Comparison of ENCODE assay signal across 11 cellular contexts in genomic region chr6:21402368-21402767, GRCh38.
A peak's percentile ranks its signal among the peaks of the same experiment; 100 is the strongest.
DNase-seq lines count a peak whose midpoint lies in the region; ATAC-seq, FAIRE-seq and TF ChIP-seq lines count a peak whose summit lies in the region.
"Had no signal": no experiment of that assay in that cellular context is flagged by ENCODE, and none has a peak within 500 bp of the region (broad histone marks: within the 10 kb centered on the region; RNA-seq: fewer than 3 reads in every experiment).

No MANE protein-coding gene starts in this region.

- H3K79me2 ChIP-seq in astrocyte (ENCODE audit: insufficient read depth, low read length): no peaks in the 10 kb centered on the region

- no peak overlapping the region for H3K4me3 Mint-ChIP-seq in astrocyte (ENCODE audit: unreplicated experiment)
- H3K4me3 Mint-ChIP-seq in stimulated activated naive CD8-positive, alpha-beta T cell treated with anti-CD3 and anti-CD28 coated beads, Interleukin-15, amount 100 ng/mL, for 72 hours: no peak overlapping the region

- H3K4me1 ChIP-seq in right atrium auricular region (no peaks in the 10 kb centered on the region), astrocyte (ENCODE audit: insufficient read depth, low read length) (peaks cover 6% of the 10 kb centered on the region)

- peaks cover 1% of the 10 kb centered on the region for H3K9me3 Mint-ChIP-seq in astrocyte (ENCODE audit: unreplicated experiment)
- H3K9me3 Mint-ChIP-seq in stimulated activated naive CD8-positive, alpha-beta T cell treated with anti-CD3 and anti-CD28 coated beads, Interleukin-15, amount 100 ng/mL, for 72 hours: peaks cover 1 to 3% of the 10 kb centered on the region in 2 donors

- TF ChIP-seq CTCF in right atrium auricular region (IDR thresholded peaks at IDR 0.05): no peak
- TF ChIP-seq CTCF in astrocyte (IDR thresholded peaks at IDR 0.05; ENCODE audit: insufficient read depth, low read depth, low read length): no peak

- H3K27ac ChIP-seq in right atrium auricular region (no peak overlapping the region), astrocyte (ENCODE audit: low read depth, low read length) (no peak overlapping the region)
- H3K27ac ChIP-seq: thoracic aorta had no signal

- H3K36me3 ChIP-seq in right atrium auricular region (no peaks in the 10 kb centered on the region), astrocyte (ENCODE audit: insufficient read depth, low read length) (no peaks in the 10 kb centered on the region)
- H3K36me3 ChIP-seq: thoracic aorta had no signal

- H3K27ac Mint-ChIP-seq in astrocyte (ENCODE audit: unreplicated experiment): no peak overlapping the region
- H3K27ac Mint-ChIP-seq in stimulated activated naive CD8-positive, alpha-beta T cell treated with anti-CD3 and anti-CD28 coated beads, Interleukin-15, amount 100 ng/mL, for 72 hours: no peak overlapping the region

- H2AFZ ChIP-seq in astrocyte (ENCODE audit: low read depth, low read length): no peak overlapping the region

- H3K4me1 Mint-ChIP-seq in astrocyte (ENCODE audit: low read depth, unreplicated experiment): peaks cover 11% of the 10 kb centered on the region
- no peaks in the 10 kb centered on the region for H3K4me1 Mint-ChIP-seq in stimulated activated naive CD8-positive, alpha-beta T cell treated with anti-CD3 and anti-CD28 coated beads, Interleukin-15, amount 100 ng/mL, for 72 hours

- H4K20me1 ChIP-seq in astrocyte (ENCODE audit: insufficient read depth, low read length): no peaks in the 10 kb centered on the region

- in situ Hi-C loops in G401 (cut with HindIII; ENCODE audit: low sequenced_read_pairs): no loop called here

- DNase-seq in left ventricle myocardium superior (no peak), right atrium auricular region (ENCODE audit: low spot score) (no peak), astrocyte (ENCODE audit: low read depth) (peak; percentile 80), G401 (ENCODE audit: low spot score) (no peak), NCI-H2029 (lab: John Stamatoyannopoulos, UW) (no peak)
- peak in 1 of 2 donors; percentile 55 for DNase-seq in stimulated activated naive CD8-positive, alpha-beta T cell treated with anti-CD3 and anti-CD28 coated beads, Interleukin-15, amount 100 ng/mL, for 72 hours
- DNase-seq in stimulated activated naive CD4-positive, alpha-beta T cell treated with Interleukin-2 at 50 U/mL for 16 hours (lab: John Stamatoyannopoulos, UW): no peak
- DNase-seq: NCI-H524 treated with DMSO at 0.1 percent for 48 hours had no signal

- H3K9ac ChIP-seq in astrocyte (ENCODE audit: low read length): no peak overlapping the region

- intact Hi-C loops in left ventricle myocardium superior (cut with micrococcal nuclease): no loop called here

- no peaks in the 10 kb centered on the region for H3K36me3 Mint-ChIP-seq in astrocyte (ENCODE audit: low read depth, unreplicated experiment)
- H3K36me3 Mint-ChIP-seq: CD4-positive, CD25-positive, alpha-beta regulatory T cell had no signal

- peak; percentile 26 for ATAC-seq in left ventricle myocardium superior
- ATAC-seq in HG03025 (IDR thresholded peaks at IDR 0.05; ENCODE audit: low FRiP score, unreplicated experiment): peak; percentile 59
- ATAC-seq in stimulated activated naive CD8-positive, alpha-beta T cell treated with anti-CD3 and anti-CD28 coated beads, Interleukin-15, amount 100 ng/mL, for 72 hours: peak; percentile 95

- no peak overlapping the region for H3K4me3 ChIP-seq in right atrium auricular region
- no peak overlapping the region for H3K4me3 ChIP-seq in astrocyte (ENCODE audit: insufficient read depth, low read depth, low read length)
- H3K4me3 ChIP-seq: thoracic aorta had no signal

- no peak for FAIRE-seq in astrocyte (lab: Jason Lieb, UNC)

- no peak overlapping the region for H3K4me2 ChIP-seq in astrocyte (ENCODE audit: low read length)

- H3K9me3 ChIP-seq in right atrium auricular region: no peaks in the 10 kb centered on the region
- H3K9me3 ChIP-seq in astrocyte (ENCODE audit: insufficient read depth, low read depth, low read length): no peaks in the 10 kb centered on the region
- H3K9me3 ChIP-seq: thoracic aorta had no signal

- no peaks in the 10 kb centered on the region for H3K27me3 ChIP-seq in right atrium auricular region
- H3K27me3 ChIP-seq in astrocyte (ENCODE audit: insufficient read depth, low read length): no peaks in the 10 kb centered on the region

- H3K27me3 Mint-ChIP-seq in astrocyte (ENCODE audit: low read depth, unreplicated experiment): no peaks in the 10 kb centered on the region
- peaks cover 7% of the 10 kb centered on the region for H3K27me3 Mint-ChIP-seq in stimulated activated naive CD8-positive, alpha-beta T cell treated with anti-CD3 and anti-CD28 coated beads, Interleukin-15, amount 100 ng/mL, for 72 hours

Comparison
In these comparisons a context has a peak if more than half of its experiments do, and no peak if none do; other contexts are left out.
1. ATAC-seq: peak in every context shown above with its lines; median percentile 95 in stimulated activated naive CD8-positive, alpha-beta T cell treated with anti-CD3 and anti-CD28 coated beads, Interleukin-15, amount 100 ng/mL, for 72 hours; 59 in HG03025; 26 in left ventricle myocardium superior.